In the genomic region with DNA sequence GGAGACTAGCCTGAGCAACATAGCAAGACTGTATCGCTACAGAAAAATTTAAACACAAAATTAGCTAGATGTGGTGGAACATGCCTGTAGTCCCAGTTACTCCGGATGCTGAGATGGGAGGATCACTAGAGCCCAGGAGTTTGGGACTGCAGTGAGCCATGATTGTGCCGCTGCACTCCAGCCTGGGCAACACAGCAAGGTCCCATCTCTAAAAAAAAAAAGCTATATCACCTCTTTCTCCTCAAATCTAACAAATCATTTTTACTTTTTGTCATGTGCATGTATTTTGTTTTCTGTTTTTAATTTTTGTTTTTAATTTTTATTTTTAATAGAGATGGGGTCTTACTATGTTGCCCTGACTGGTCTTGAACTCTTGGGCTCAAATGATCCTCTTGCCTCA, we compare ENCODE assay signal across 12 cellular contexts. TPM values are rescaled to one million over a fixed set of nuclear protein-coding genes. Genes with fewer than 3 reads are reported as not detected.
"Had no signal": no experiment of that assay in that cellular context is flagged by ENCODE, and none has a peak within 500 bp of the region (broad histone marks: within the 10 kb centered on the region; RNA-seq: fewer than 3 reads in every experiment).

No MANE protein-coding gene starts in this region.

- H3K4me3 ChIP-seq: GM23248, HAP-1 had no signal

- H3K9me3 ChIP-seq: HAP-1 had no signal

- H2AFZ ChIP-seq: GM23248 had no signal

- DNase-seq: GM23248, GOT3, H7, HFFc6, IMR-90, Karpas-422, KBM-7 had no signal

- H3K9me3 Mint-ChIP-seq: HFFc6 had no signal

- H3K4me3 Mint-ChIP-seq: HFFc6 had no signal

- H3K27ac Mint-ChIP-seq: HFFc6 had no signal

- H3K9ac ChIP-seq: GM23248, KMS-11 had no signal

- H3K4me2 ChIP-seq: KMS-11 had no signal

- H3K27ac ChIP-seq: GM23248, HL-60, KMS-11 had no signal

RNA-seq across cellular contexts. Expression of a gene that starts 13.3 kb away (rescaled TPM):
- total RNA-seq: GM23248, H4, H7, HFFc6, HT1080, IMR-90 had no signal
- polyA plus RNA-seq: GM23248, IMR-90 had no signal

RNA-seq across cellular contexts. Expression of a gene that starts 29.7 kb away (rescaled TPM):
- total RNA-seq: GM23248, H4, H7, HFFc6, HT1080, IMR-90 had no signal
- polyA plus RNA-seq: GM23248, IMR-90 had no signal

RNA-seq across cellular contexts. Expression of a gene that starts 48.7 kb away (rescaled TPM):
- total RNA-seq: GM23248, H4, HFFc6, HT1080, IMR-90 had no signal
- polyA plus RNA-seq: GM23248, IMR-90 had no signal
